Comparison of ENCODE assay signal across 9 cellular contexts in the genomic region with DNA sequence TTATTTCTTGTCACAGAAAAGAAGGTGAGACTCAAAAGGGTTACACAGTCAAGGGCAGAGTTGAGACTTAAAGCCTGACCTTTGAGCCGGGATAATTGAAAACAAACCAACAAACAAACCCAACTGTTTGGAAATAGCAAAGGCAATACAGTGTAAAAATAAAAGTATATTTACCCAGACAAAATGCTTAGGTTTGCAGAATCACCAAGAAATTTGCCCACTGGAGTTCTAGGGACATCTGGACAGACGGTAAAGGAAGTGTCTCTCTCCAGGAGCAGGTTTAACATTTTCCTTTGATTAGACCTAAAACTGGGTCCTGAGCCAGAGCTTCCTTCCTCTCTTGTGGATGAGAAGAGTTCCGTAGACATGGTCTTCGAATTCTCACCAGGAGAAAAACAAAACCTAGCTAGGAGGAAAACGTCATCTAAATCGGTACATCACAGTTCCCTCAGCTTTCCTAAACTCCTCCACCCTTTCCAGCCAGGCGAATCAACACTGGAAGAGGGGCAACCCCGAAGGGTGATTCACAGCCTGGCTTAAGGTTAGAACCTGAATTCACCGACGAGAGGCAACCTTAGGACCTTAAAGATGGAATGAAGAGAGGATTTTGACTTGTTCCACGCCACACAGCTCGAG. TPM values are rescaled to one million over a fixed set of nuclear protein-coding genes. Genes with fewer than 3 reads are reported as not detected.
DNase-seq lines count a peak whose midpoint lies in the region; ATAC-seq and TF ChIP-seq lines count a peak whose summit lies in the region.
"Had no signal": no experiment of that assay in that cellular context is flagged by ENCODE, and none has a peak within 500 bp of the region (broad histone marks: within the 10 kb centered on the region; RNA-seq: fewer than 3 reads in every experiment).

No MANE protein-coding gene starts in this region.

- H3K27me3 Mint-ChIP-seq in CD4-positive, alpha-beta T cell = no peaks in the 10 kb centered on the region

- no peak overlapping the region for H3K9ac ChIP-seq in neural cell (ENCODE audit: low read length)

- no peak for TF ChIP-seq CTCF in CD4-positive, alpha-beta T cell (IDR thresholded peaks at IDR 0.05)
- TF ChIP-seq CTCF in neural cell (IDR thresholded peaks at IDR 0.05; ENCODE audit: poor library complexity, severe bottlenecking) = no peak

- no peaks in the 10 kb centered on the region for H3K9me3 ChIP-seq in CD4-positive, alpha-beta T cell (ENCODE audit: control insufficient read depth, low read length)
- no peaks in the 10 kb centered on the region for H3K9me3 ChIP-seq in neural cell (ENCODE audit: low read length)

- no peak for TF ChIP-seq EP300 in neural cell (conservative IDR thresholded peaks at IDR 0.05; ENCODE audit: poor library complexity, severe bottlenecking)

- H3K36me3 Mint-ChIP-seq in CD4-positive, alpha-beta T cell (ENCODE audit: low read depth) = no peaks in the 10 kb centered on the region

- H3K4me3 ChIP-seq in neural cell (ENCODE audit: low read length) = peak overlapping the region; percentile 70

- H3K36me3 ChIP-seq in neural cell (ENCODE audit: insufficient read depth, low read length) = no peaks in the 10 kb centered on the region

- CTCF ChIA-PET in CD4-positive, alpha-beta T cell (lab: Charles Lee) = interaction anchor here (0.6 to 13.3 kb wide), 3 partner anchors 22 to 588 kb away, joined by 3 to 248 read pairs (median 4); a partner anchor contains a TSS

- peak overlapping the region; percentile 47 for H3K4me2 ChIP-seq in neural cell (ENCODE audit: low read length)

- peak overlapping the region; percentile 40 for H3K27ac Mint-ChIP-seq in CD4-positive, alpha-beta T cell

- TF ChIP-seq RAD21 in neural cell (conservative IDR thresholded peaks at IDR 0.05) = no peak

- H3K9me3 Mint-ChIP-seq in CD4-positive, alpha-beta T cell = no peaks in the 10 kb centered on the region

- POLR2A ChIA-PET in CD4-positive, alpha-beta T cell (lab: Charles Lee) = interaction anchor here (1.0 to 3.7 kb wide), 8 partner anchors 10 to 245 kb away, joined by 3 to 61 read pairs (median 6); a partner anchor contains a TSS

- no peaks in the 10 kb centered on the region for H3F3A ChIP-seq in neural cell (ENCODE audit: insufficient read depth, low read length, poor library complexity, severe bottlenecking)

- peaks cover 7% of the 10 kb centered on the region for H3K4me1 Mint-ChIP-seq in CD4-positive, alpha-beta T cell (ENCODE audit: low read depth)

- no peaks in the 10 kb centered on the region for H4K20me1 ChIP-seq in neural cell (ENCODE audit: insufficient read depth)

- H3K9me2 ChIP-seq in neural cell (ENCODE audit: insufficient read depth, low read length) = no peaks in the 10 kb centered on the region

- DNase-seq in CD4-positive, alpha-beta T cell = no peak
- DNase-seq in M059J (ENCODE audit: low read depth) (peak; percentile 59), dermis blood vessel endothelial cell (peak; percentile 21), NCI-H748 treated with DMSO at 0.1 percent for 48 hours (lab: John Stamatoyannopoulos, UW) (no peak), DMS79 treated with DMSO at 0.1 percent for 48 hours (lab: John Stamatoyannopoulos, UW) (no peak), NCI-H1048 (lab: John Stamatoyannopoulos, UW) (no peak), D341Med (ENCODE audit: low spot score) (no peak)

- H3K27ac ChIP-seq in CD4-positive, alpha-beta T cell (ENCODE audit: low read depth, low read length) = no peak overlapping the region
- no peak overlapping the region for H3K27ac ChIP-seq in neural cell (ENCODE audit: low read length)

- H2AFZ ChIP-seq in neural cell (ENCODE audit: low read depth, low read length) = peak overlapping the region; percentile 19

- H3K79me2 ChIP-seq in neural cell (replicated peaks; ENCODE audit: insufficient read depth, low read length) = no peaks in the 10 kb centered on the region

- intact Hi-C loops in CD4-positive, alpha-beta T cell (cut with DNase I, micrococcal nuclease) = loop anchor here (2.0 to 10.0 kb wide), 8 partner anchors 22 to 1074 kb away; a partner anchor contains a TSS

- ATAC-seq in CD4-positive, alpha-beta T cell (ENCODE audit: poor library complexity) = no peak

- no peaks in the 10 kb centered on the region for H3K27me3 ChIP-seq in CD4-positive, alpha-beta T cell (ENCODE audit: control insufficient read depth, insufficient read depth, low read length)
- H3K27me3 ChIP-seq in neural cell (ENCODE audit: insufficient read depth, low read depth, low read length) = no peaks in the 10 kb centered on the region

- H3K4me3 Mint-ChIP-seq in CD4-positive, alpha-beta T cell = peak overlapping the region; percentile 83

TF ChIP-seq in neural cell, 6 proteins besides CTCF, POLR2A, EP300 and RAD21:
- TF ChIP-seq TAF1 (IDR thresholded peaks at IDR 0.05; ENCODE audit: low read depth) = no peak
- no peak for TF ChIP-seq SMC3 (conservative IDR thresholded peaks at IDR 0.05; ENCODE audit: poor library complexity)
- no peak for TF ChIP-seq POLR2AphosphoS5 (IDR thresholded peaks at IDR 0.05)
- no peak for TF ChIP-seq EZH2 (IDR thresholded peaks at IDR 0.05; ENCODE audit: borderline replicate concordance, insufficient read depth, low read length, poor library complexity, severe bottlenecking)
- no peak for TF ChIP-seq MXI1 (conservative IDR thresholded peaks at IDR 0.05; ENCODE audit: poor library complexity, severe bottlenecking)

RNA-seq across cellular contexts. Expression of a gene that starts 0.7 kb away (rescaled TPM):
- total RNA-seq in CD4-positive, alpha-beta T cell = not detected
- 20.5 and 28.4 TPM in 2 replicates for total RNA-seq in M059J (2014; rRNA removed; shearing (Covaris generic))
- total RNA-seq in dermis blood vessel endothelial cell = 2.4 and 11.3 TPM in 2 replicates
- polyA plus RNA-seq in neural cell = 0.71 and 1.3 TPM in 2 replicates
- 1.5 TPM in 2 replicates for polyA minus RNA-seq in neural cell

RNA-seq across cellular contexts. Expression of a gene that starts 7.1 kb away (rescaled TPM):
- total RNA-seq in CD4-positive, alpha-beta T cell = 10 to 100 TPM; 81.0 to 83.8 TPM
- total RNA-seq in M059J (2014; rRNA removed; shearing (Covaris generic)) = 27.4 and 27.7 TPM in 2 replicates
- total RNA-seq in dermis blood vessel endothelial cell = 28.6 and 34.3 TPM in 2 replicates
- 44.2 and 52.1 TPM in 2 replicates for polyA plus RNA-seq in neural cell
- polyA minus RNA-seq in neural cell = 50.7 and 58.4 TPM in 2 replicates

RNA-seq across cellular contexts. Expression of a gene that starts 21.6 kb away (rescaled TPM):
- total RNA-seq in CD4-positive, alpha-beta T cell = 10 to 100 TPM; 59.5 to 66.0 TPM
- total RNA-seq in M059J (2014; rRNA removed; shearing (Covaris generic)) = 29.8 and 41.5 TPM in 2 replicates
- total RNA-seq in dermis blood vessel endothelial cell = 52.8 and 74.3 TPM in 2 replicates
- 58.7 and 60.9 TPM in 2 replicates for polyA plus RNA-seq in neural cell
- polyA minus RNA-seq in neural cell = 135 and 136 TPM in 2 replicates

RNA-seq across cellular contexts. Expression of a gene that starts 56.5 kb away (rescaled TPM):
- total RNA-seq in CD4-positive, alpha-beta T cell = not detected
- total RNA-seq in M059J (2014; rRNA removed; shearing (Covaris generic)) = not detected in 2 replicates
- total RNA-seq in dermis blood vessel endothelial cell = not detected in 2 replicates
- not detected in 2 replicates for polyA plus RNA-seq in neural cell
- polyA minus RNA-seq in neural cell = not detected in 2 replicates
- total RNA-seq: glomerular endothelial cell had no signal

Comparison
In these comparisons a context has a peak if more than half of its experiments do, and no peak if none do; other contexts are left out.
1. DNase-seq: peak in M059J (single experiment) and dermis blood vessel endothelial cell (single experiment); none in CD4-positive, alpha-beta T cell (0 of 10), NCI-H748 treated with DMSO at 0.1 percent for 48 hours (single experiment), DMS79 treated with DMSO at 0.1 percent for 48 hours (single experiment), NCI-H1048 (single experiment) and D341Med (single experiment).